ENCODE assay signal across 8 cellular contexts in the genomic region with DNA sequence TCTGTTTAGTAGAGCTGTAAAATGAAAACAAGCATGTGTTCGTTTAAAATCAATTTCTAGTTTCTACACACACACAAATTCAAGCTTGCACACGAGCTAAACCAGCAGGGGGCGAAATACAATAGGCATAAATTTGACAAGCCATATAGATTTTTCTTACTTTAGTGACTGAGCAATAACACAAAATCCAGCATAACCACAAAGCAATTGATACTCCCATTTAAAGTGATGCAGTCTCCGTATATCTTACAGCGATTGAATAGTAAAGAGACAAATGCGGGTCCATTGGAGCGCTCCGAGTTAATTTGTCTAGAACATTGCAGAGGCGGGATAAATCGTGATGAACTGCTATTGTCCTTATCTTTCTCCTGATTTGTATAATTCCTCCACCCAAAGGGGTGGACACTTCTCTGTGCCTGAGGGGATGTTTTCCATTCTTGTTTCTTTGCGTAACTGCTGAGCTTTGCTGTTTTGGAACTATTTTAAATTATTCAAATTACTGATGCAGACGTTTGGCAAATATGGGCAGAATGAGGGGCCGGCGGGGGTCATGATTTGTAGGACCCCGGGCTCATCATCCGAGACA. TPM values are rescaled to one million over a fixed set of nuclear protein-coding genes. Genes with fewer than 3 reads are reported as not detected.
DNase-seq lines count a peak whose midpoint lies in the region; ATAC-seq and TF ChIP-seq lines count a peak whose summit lies in the region.

No MANE protein-coding gene starts in this region.

- peak overlapping the region; percentile 76 for H3K9ac ChIP-seq in PC-3 (ENCODE audit: low read length)

- TF ChIP-seq CTCF in PC-3 (conservative IDR thresholded peaks at IDR 0.05; ENCODE audit: low read depth, low read length) (peak; percentile 93), esophagus muscularis mucosa (IDR thresholded peaks at IDR 0.05) (peak; percentile 71 to 86 (median 85)), nephron (IDR thresholded peaks at IDR 0.05; ENCODE audit: unreplicated experiment in 3 of 3) (peak; percentile 74 to 93 (median 78))

- peaks cover 33% of the 10 kb centered on the region for H3K36me3 Mint-ChIP-seq in activated T-cell treated with anti-CD3 and anti-CD28 coated beads, Interleukin-2, amount 50 U/mL, for 24 hours (ENCODE audit: low read depth)
- no peaks in the 10 kb centered on the region for H3K36me3 Mint-ChIP-seq in nephron (ENCODE audit: low read depth)

- ATAC-seq in PC-3 = peak; percentile 11
- ATAC-seq in stimulated activated naive CD8-positive, alpha-beta T cell treated with anti-CD3 and anti-CD28 coated beads, Interleukin-15, Interleukin-2, amounts not matched to agents 100 U/mL and 50 U/mL, for 24 hours = no peak

- peak overlapping the region; percentile 78 for H3K4me3 ChIP-seq in Jurkat, Clone E6-1 (ENCODE audit: low read length)
- H3K4me3 ChIP-seq in PC-3 (ENCODE audit: low read length) (peak overlapping the region; percentile 76), esophagus muscularis mucosa (peak overlapping the region; percentile 82 to 96 (median 94))

- intact Hi-C loops in PC-3 (cut with micrococcal nuclease) (loop anchor here (1.0 to 5.0 kb wide), 3 partner anchors 39 to 366 kb away; no protein-coding TSS in a partner anchor), esophagus muscularis mucosa (cut with DNase I) (loop anchor here (2.0 to 10.0 kb wide), 3 partner anchors 39 to 342 kb away; no protein-coding TSS in a partner anchor)

- TF ChIP-seq EP300 in esophagus muscularis mucosa (IDR thresholded peaks at IDR 0.05) = no peak

- no peaks in the 10 kb centered on the region for H3F3A ChIP-seq in PC-3 (ENCODE audit: low read length, unreplicated experiment)

- H3K4me1 ChIP-seq in PC-3 (ENCODE audit: insufficient read depth, low read length) (peaks cover 4% of the 10 kb centered on the region), esophagus muscularis mucosa (peaks cover 19 to 40% (median 36%) of the 10 kb centered on the region in 4 donors)

- peak overlapping the region; percentile 98 for H3K4me2 ChIP-seq in PC-3 (ENCODE audit: low read length)

- CTCF ChIA-PET in PC-3 (lab: Charles Lee) = interaction anchor here (0.6 to 1.8 kb wide), 8 partner anchors 12 to 310 kb away, joined by 3 to 18 read pairs (median 4); no protein-coding TSS in a partner anchor

- peak overlapping the region; percentile 99 for H3K27ac Mint-ChIP-seq in activated T-cell treated with anti-CD3 and anti-CD28 coated beads, Interleukin-2, amount 50 U/mL, for 24 hours
- H3K27ac Mint-ChIP-seq in nephron = peak overlapping the region; percentile 71 to 90 (median 85)

- no peaks in the 10 kb centered on the region for H3K9me2 ChIP-seq in PC-3 (replicated peaks; ENCODE audit: low read length)

- no TSS peak for BruUV-seq in PC-3 (replicated peaks; lab: Mats Ljungman, UMichigan)

- WGBS in esophagus muscularis mucosa = 2% methylated on average over 16 of the region's 16 CpGs

- H3K27ac ChIP-seq in PC-3 (ENCODE audit: low read length) = no peak overlapping the region
- H3K27ac ChIP-seq in esophagus muscularis mucosa (replicated peaks in 1 of 4) = peak overlapping the region; percentile 96 to 97 (median 97)

- H4K20me1 ChIP-seq in PC-3 (ENCODE audit: low read length) = peaks cover 12% of the 10 kb centered on the region

- no peaks in the 10 kb centered on the region for H3K36me3 ChIP-seq in PC-3 (ENCODE audit: low read depth, low read length)
- H3K36me3 ChIP-seq in esophagus muscularis mucosa = no peaks in the 10 kb centered on the region

- H3K9me3 ChIP-seq in PC-3 (ENCODE audit: low read length) (no peaks in the 10 kb centered on the region), esophagus muscularis mucosa (no peaks in the 10 kb centered on the region)

- peak overlapping the region; percentile 99 for H3K4me3 Mint-ChIP-seq in activated T-cell treated with anti-CD3 and anti-CD28 coated beads, Interleukin-2, amount 50 U/mL, for 24 hours
- peak overlapping the region; percentile 97 to 99 (median 98) for H3K4me3 Mint-ChIP-seq in nephron

- no peaks in the 10 kb centered on the region for H3K27me3 Mint-ChIP-seq in activated T-cell treated with anti-CD3 and anti-CD28 coated beads, Interleukin-2, amount 50 U/mL, for 24 hours
- H3K27me3 Mint-ChIP-seq in nephron (ENCODE audit: low read depth) = peaks cover 4% of the 10 kb centered on the region

- peak; percentile 57 for DNase-seq in COLO829 (ENCODE audit: low spot score)
- DNase-seq in Jurkat, Clone E6-1 (ENCODE audit: low read depth, low spot score) = peak; percentile 89
- DNase-seq in PC-3 = peak; percentile 94
- peak; percentile 61 for DNase-seq in activated T-cell treated with anti-CD3 and anti-CD28 coated beads, Interleukin-2, amount 50 U/mL, for 24 hours
- no peak for DNase-seq in esophagus muscularis mucosa (ENCODE audit: extremely low spot score)
- DNase-seq in stimulated activated naive CD8-positive, alpha-beta T cell treated with anti-CD3 and anti-CD28 coated beads, Interleukin-15, Interleukin-2, amounts not matched to agents 100 U/mL and 50 U/mL, for 24 hours = peak; percentile 72
- no peak for DNase-seq in GM19238 (ENCODE audit: insufficient read length, low spot score)

- no peaks in the 10 kb centered on the region for H3K9me3 Mint-ChIP-seq in activated T-cell treated with anti-CD3 and anti-CD28 coated beads, Interleukin-2, amount 50 U/mL, for 24 hours
- H3K9me3 Mint-ChIP-seq in nephron = no peaks in the 10 kb centered on the region

- no peak for TF ChIP-seq POLR2A in esophagus muscularis mucosa (IDR thresholded peaks at IDR 0.05; ENCODE audit: low read depth)

- H2AFZ ChIP-seq in PC-3 (ENCODE audit: low read length) = peak overlapping the region; percentile 99

- H3K27me3 ChIP-seq in PC-3 (ENCODE audit: low read length) = no peaks in the 10 kb centered on the region
- no peaks in the 10 kb centered on the region for H3K27me3 ChIP-seq in esophagus muscularis mucosa

- peaks cover 41% of the 10 kb centered on the region for H3K79me2 ChIP-seq in PC-3 (ENCODE audit: low read length)

- POLR2A ChIA-PET in PC-3 (lab: Charles Lee; ENCODE audit: unreplicated experiment) = interaction anchor here (0.6 to 0.7 kb wide), 2 partner anchors 11 to 466 kb away, joined by 5 to 11 read pairs; no protein-coding TSS in a partner anchor

- peaks cover 28% of the 10 kb centered on the region for H3K4me1 Mint-ChIP-seq in activated T-cell treated with anti-CD3 and anti-CD28 coated beads, Interleukin-2, amount 50 U/mL, for 24 hours (ENCODE audit: low read depth)
- peaks cover 12% of the 10 kb centered on the region for H3K4me1 Mint-ChIP-seq in nephron

RNA-seq across cellular contexts. Expression of gene AFTPH, which starts 1.2 kb away (rescaled TPM):
- polyA plus RNA-seq in Jurkat, Clone E6-1 (2012; ENCODE audit: insufficient read depth, insufficient read length) = 19.7 TPM
- total RNA-seq in PC-3 (2014; rRNA removed) (18.9 and 26.6 TPM in 2 replicates), esophagus muscularis mucosa (10 to 100 TPM; 27.5 to 36.1 (median 35.7) TPM)

Comparison
In these comparisons a context has a peak if more than half of its experiments do, and no peak if none do; other contexts are left out.
1. DNase-seq: peak in COLO829 (single experiment), Jurkat, Clone E6-1 (single experiment), PC-3 (single experiment), activated T-cell treated with anti-CD3 and anti-CD28 coated beads, Interleukin-2, amount 50 U/mL, for 24 hours (single experiment) and stimulated activated naive CD8-positive, alpha-beta T cell treated with anti-CD3 and anti-CD28 coated beads, Interleukin-15, Interleukin-2, amounts not matched to agents 100 U/mL and 50 U/mL, for 24 hours (single experiment); none in esophagus muscularis mucosa (single experiment) and GM19238 (single experiment).
2. Peak in every context shown above with its lines, with median percentiles within 50 percentile points of each other: H3K4me3 ChIP-seq and CTCF ChIP-seq.